ENCODE assay signal across 20 cellular contexts in the genomic region with DNA sequence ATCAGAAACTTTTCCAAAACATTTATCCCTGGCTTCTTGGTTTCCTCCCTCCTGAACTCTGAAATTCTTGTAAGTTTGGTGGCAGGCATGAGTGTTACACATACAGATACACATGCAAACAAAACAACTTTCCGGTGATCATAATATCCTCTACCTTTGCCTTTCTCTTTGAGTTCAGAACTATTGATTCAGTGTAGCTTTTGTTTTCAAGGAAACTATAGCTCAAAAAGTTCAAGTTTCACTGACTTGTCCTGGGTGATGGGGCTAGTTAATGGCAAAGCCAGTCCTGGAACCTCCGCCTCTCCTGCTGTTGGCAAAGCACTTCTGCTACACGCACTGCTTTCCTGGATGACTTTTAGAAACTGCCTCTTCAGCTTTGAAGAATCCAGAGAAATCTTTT.
DNase-seq lines count a peak whose midpoint lies in the region; ATAC-seq and TF ChIP-seq lines count a peak whose summit lies in the region.
"Had no signal": no experiment of that assay in that cellular context is flagged by ENCODE, and none has a peak within 500 bp of the region (broad histone marks: within the 10 kb centered on the region; RNA-seq: fewer than 3 reads in every experiment).

No MANE protein-coding gene starts in this region.

- H3K4me1 ChIP-seq in tibial nerve = peaks cover 0 to 24% (median 0%) of the 10 kb centered on the region in 4 donors
- H3K4me1 ChIP-seq: parathyroid adenoma had no signal

- no peak for TF ChIP-seq EP300 in tibial nerve (IDR thresholded peaks at IDR 0.05)

- ATAC-seq in left lobe of liver (peak; percentile 90), GM21423 (IDR thresholded peaks at IDR 0.05; ENCODE audit: unreplicated experiment) (no peak)
- ATAC-seq in activated naive CD4-positive, alpha-beta T cell treated with anti-CD3 and anti-CD28 coated beads, Interleukin-2, amount 50 U/mL, for 72 hours = no peak
- ATAC-seq: activated CD4-positive, CD25-positive, alpha-beta regulatory T cell treated with anti-CD3 and anti-CD28 coated beads, Interleukin-2, amount 50 U/mL, for 24 hours; activated T-cell treated with anti-CD3 and anti-CD28 coated beads, Interleukin-2, amount 50 U/mL, for 4 hours; naive thymus-derived CD4-positive, alpha-beta T cell had no signal

- DNase-seq in HFFc6 = no peak
- DNase-seq in brain microvascular endothelial cell = peak; percentile 21
- DNase-seq in left lobe of liver (ENCODE audit: low spot score) = no peak
- DNase-seq in renal cortical epithelial cell (ENCODE audit: low read depth) = peak; percentile 56
- no peak for DNase-seq in activated naive CD4-positive, alpha-beta T cell treated with anti-CD3 and anti-CD28 coated beads, Interleukin-2, amount 50 U/mL, for 72 hours (ENCODE audit: low spot score in 2 of 2)
- DNase-seq in tibial nerve (ENCODE audit: low spot score in 2 of 2) = no peak
- DNase-seq: activated CD8-positive, alpha-beta memory T cell treated with anti-CD3 and anti-CD28 coated beads for 24 hours; activated naive CD4-positive, alpha-beta T cell; activated T-cell treated with anti-CD3 and anti-CD28 coated beads, Interleukin-2, amount 50 U/mL, for 4 hours; caudate nucleus; foreskin melanocyte; hippocampal formation; KG1; naive thymus-derived CD4-positive, alpha-beta T cell; NCI-H1694 treated with DMSO at 0.1 percent for 48 hours had no signal

- H3K4me3 Mint-ChIP-seq in HFFc6 = no peak overlapping the region
- H3K4me3 Mint-ChIP-seq: activated T-cell treated with anti-CD3 and anti-CD28 coated beads, Interleukin-2, amount 50 U/mL, for 4 hours; CD14-positive monocyte; naive thymus-derived CD4-positive, alpha-beta T cell had no signal

- no peaks in the 10 kb centered on the region for H3K9me3 Mint-ChIP-seq in HFFc6
- H3K9me3 Mint-ChIP-seq in activated naive CD4-positive, alpha-beta T cell treated with anti-CD3 and anti-CD28 coated beads, Interleukin-2, amount 50 U/mL, for 72 hours = peaks cover 24 to 27% of the 10 kb centered on the region in 2 donors

- H3K36me3 ChIP-seq in brain microvascular endothelial cell (replicated peaks) (no peaks in the 10 kb centered on the region), tibial nerve (no peaks in the 10 kb centered on the region)

- H3K36me3 Mint-ChIP-seq in HFFc6 (ENCODE audit: low read depth) = no peaks in the 10 kb centered on the region
- H3K36me3 Mint-ChIP-seq in activated naive CD4-positive, alpha-beta T cell treated with anti-CD3 and anti-CD28 coated beads, Interleukin-2, amount 50 U/mL, for 72 hours = peaks cover 0 to 9% of the 10 kb centered on the region in 2 donors
- H3K36me3 Mint-ChIP-seq: CD14-positive monocyte; naive thymus-derived CD4-positive, alpha-beta T cell had no signal

- WGBS in tibial nerve, 2 donors = 80% methylated on average over 3 of the region's 3 CpGs

- TF ChIP-seq CTCF in HFFc6 (IDR thresholded peaks at IDR 0.05) (no peak), brain microvascular endothelial cell (IDR thresholded peaks at IDR 0.05; ENCODE audit: low read depth, low read length, missing control alignments) (no peak), tibial nerve (IDR thresholded peaks at IDR 0.05) (no peak)

- H3K9me3 ChIP-seq in tibial nerve = no peaks in the 10 kb centered on the region

- H3K4me3 ChIP-seq in brain microvascular endothelial cell (ENCODE audit: low read depth, low read length) (no peak overlapping the region), tibial nerve (no peak overlapping the region)

- H3K27me3 ChIP-seq in brain microvascular endothelial cell (replicated peaks) (no peaks in the 10 kb centered on the region), tibial nerve (no peaks in the 10 kb centered on the region)

- H3K27me3 Mint-ChIP-seq in HFFc6 (ENCODE audit: insufficient read depth) = no peaks in the 10 kb centered on the region
- H3K27me3 Mint-ChIP-seq: naive thymus-derived CD4-positive, alpha-beta T cell had no signal

- no peak for TF ChIP-seq POLR2A in tibial nerve (IDR thresholded peaks at IDR 0.05)

- H3K27ac ChIP-seq in brain microvascular endothelial cell (peak overlapping the region; percentile 85), tibial nerve (no peak overlapping the region)
- H3K27ac ChIP-seq: epithelial cell of prostate, parathyroid adenoma had no signal

- in situ Hi-C loops in brain microvascular endothelial cell (cut with HindIII; ENCODE audit: low pct_ligation_motif_present, low sequenced_read_pairs) = no loop called here

- H3K4me1 Mint-ChIP-seq in HFFc6 (ENCODE audit: low read depth) = peaks cover 59% of the 10 kb centered on the region
- H3K4me1 Mint-ChIP-seq: CD14-positive monocyte; naive thymus-derived CD4-positive, alpha-beta T cell had no signal

- peak overlapping the region; percentile 59; the same call in 1 of the 2 replicates for H3K27ac Mint-ChIP-seq in HFFc6
- H3K27ac Mint-ChIP-seq in activated naive CD4-positive, alpha-beta T cell treated with anti-CD3 and anti-CD28 coated beads, Interleukin-2, amount 50 U/mL, for 72 hours = no peak overlapping the region
- H3K27ac Mint-ChIP-seq: CD14-positive monocyte; naive thymus-derived CD4-positive, alpha-beta T cell had no signal

Comparison
In these comparisons a context has a peak if more than half of its experiments do, and no peak if none do; other contexts are left out.
1. DNase-seq: peak in brain microvascular endothelial cell (single experiment) and renal cortical epithelial cell (single experiment); none in HFFc6 (single experiment), left lobe of liver (single experiment), activated naive CD4-positive, alpha-beta T cell treated with anti-CD3 and anti-CD28 coated beads, Interleukin-2, amount 50 U/mL, for 72 hours (0 of 2) and tibial nerve (0 of 2).